In the genomic region with DNA sequence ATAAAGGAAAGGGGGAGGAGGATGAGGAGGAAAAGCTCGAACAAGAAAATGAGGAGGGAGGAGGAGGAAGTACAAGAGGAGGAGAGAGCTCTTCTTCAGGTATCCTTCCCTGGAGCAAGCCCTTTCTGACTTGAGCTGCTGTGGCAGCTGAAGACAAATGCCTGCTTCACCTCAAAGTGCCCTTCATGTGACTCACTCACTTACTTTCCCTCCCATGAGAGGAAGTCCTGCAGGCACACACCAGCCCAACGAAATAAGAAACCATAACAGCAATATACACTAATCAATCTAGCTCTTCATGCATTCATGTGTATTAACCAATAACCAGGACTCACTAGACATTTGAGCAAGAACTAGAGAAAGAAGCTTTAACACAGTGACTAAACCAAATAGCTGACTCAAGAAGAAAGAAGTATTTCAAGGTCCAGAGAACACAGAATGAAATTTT, we compare ENCODE assay signal across 11 cellular contexts.
A peak's percentile ranks its signal among the peaks of the same experiment; 100 is the strongest.
DNase-seq lines count a peak whose midpoint lies in the region; ATAC-seq, FAIRE-seq and TF ChIP-seq lines count a peak whose summit lies in the region.
"Had no signal": no experiment of that assay in that cellular context is flagged by ENCODE, and none has a peak within 500 bp of the region (broad histone marks: within the 10 kb centered on the region; RNA-seq: fewer than 3 reads in every experiment).

No MANE protein-coding gene starts in this region.

- no peak overlapping the region for H4K8ac ChIP-seq in H1 (ENCODE audit: extremely low read depth, insufficient read depth, low read length)

- no peak overlapping the region for H4K91ac ChIP-seq in H1 (replicated peaks; ENCODE audit: insufficient read length, low read length)

- no peak overlapping the region for H3K56ac ChIP-seq in H1 (replicated peaks; ENCODE audit: insufficient read length, low read depth, low read length)

- H3K23me2 ChIP-seq in H1 (ENCODE audit: low read depth, low read length): no peaks in the 10 kb centered on the region

- no peak overlapping the region for H3K4me2 ChIP-seq in H1 (ENCODE audit: insufficient read depth in 1 of 2, low read depth in 2 of 2, low read length in 2 of 2)

- no peak for TF ChIP-seq CTCF in H1 (IDR thresholded peaks at IDR 0.05; ENCODE audit: control extremely low read depth in 1 of 3, insufficient read depth in 1 of 3, low read depth in 1 of 3, low read length in 3 of 3)

- no peak overlapping the region for H3K4ac ChIP-seq in H1 (replicated peaks; ENCODE audit: insufficient read length, low read depth, low read length)

- ATAC-seq in GM18519 (IDR thresholded peaks at IDR 0.05; ENCODE audit: low FRiP score, unreplicated experiment) (peak; percentile 96), GM21576 (IDR thresholded peaks at IDR 0.05; ENCODE audit: unreplicated experiment) (peak; percentile 90), HG03378 (IDR thresholded peaks at IDR 0.05; ENCODE audit: unreplicated experiment) (peak; percentile 96)
- ATAC-seq: gastroesophageal sphincter had no signal

- no peaks in the 10 kb centered on the region for H3K79me1 ChIP-seq in H1 (ENCODE audit: low read depth, low read length)

- H2AFZ ChIP-seq in H1 (ENCODE audit: low read length): no peak overlapping the region

- DNase-seq in H1 (ENCODE audit: low read depth in 1 of 2, low spot score in 2 of 2): no peak
- DNase-seq in middle frontal gyrus (ENCODE audit: extremely low spot score, low spot score): no peak
- DNase-seq in NCI-H1105 treated with DMSO at 0.1 percent for 48 hours (lab: John Stamatoyannopoulos, UW): no peak
- DNase-seq in stimulated activated CD4-positive, alpha-beta T cell treated with anti-CD3 and anti-CD28 coated beads, Interleukin-4, amount 100 ng/mL, for 4 hours: no peak
- no peak for DNase-seq in MG63
- DNase-seq: amniotic stem cell had no signal

- no peak overlapping the region for H3K9ac ChIP-seq in H1 (replicated peaks in 1 of 4; ENCODE audit: extremely low read depth in 1 of 4, low read depth in 3 of 4, low read length in 3 of 4)

- H4K20me1 ChIP-seq in H1 (replicated peaks in 1 of 2; ENCODE audit: control insufficient read depth in 1 of 2, insufficient read depth in 2 of 2, low read length in 2 of 2): no peaks in the 10 kb centered on the region

- no peak overlapping the region for H2AK5ac ChIP-seq in H1 (ENCODE audit: low read depth, low read length)

- CTCF ChIA-PET in H1 (lab: Charles Lee; ENCODE audit: partially characterized antibody): no interaction called here

- WGBS in H1 (ENCODE audit: extremely low coverage in 1 of 2, insufficient coverage in 1 of 2, insufficient read length in 1 of 2, insufficient replicate concordance in 2 of 2, low coverage in 1 of 2, low lambda C conversion rate in 2 of 2, missing lambda C conversion rate in 1 of 2), 2 experiments: 83% methylated on average over 2 of the region's 2 CpGs; no CpG with 5 or more reads in 1 of the 2 experiments

- no peak overlapping the region for H4K5ac ChIP-seq in H1 (ENCODE audit: insufficient read length, low read depth, low read length)

- TF ChIP-seq RAD21 in H1 (IDR thresholded peaks at IDR 0.05 in 1 of 2, conservative IDR thresholded peaks at IDR 0.05 in 1 of 2; ENCODE audit: low read depth in 2 of 2, low read length in 2 of 2): no peak

- TF ChIP-seq EP300 in H1 (IDR thresholded peaks at IDR 0.05; ENCODE audit: borderline replicate concordance in 1 of 2, low read depth in 2 of 2, low read length in 2 of 2): no peak

- H3K4me3 ChIP-seq in H1 (ENCODE audit: extremely low read depth in 1 of 4, insufficient read depth in 2 of 4, low read depth in 3 of 4, low read length in 4 of 4) (no peak overlapping the region), MG63 (no peak overlapping the region)
- H3K4me3 ChIP-seq: gastroesophageal sphincter had no signal

- POLR2A ChIA-PET in H1 (lab: Charles Lee; ENCODE audit: partially characterized antibody): interaction anchor here (0.6 kb wide), 1 partner anchor 1129 kb away, joined by 4 read pairs; no protein-coding TSS in a partner anchor

- H3K23ac ChIP-seq in H1 (ENCODE audit: insufficient read length): no peak overlapping the region

- no peak for TF ChIP-seq POLR2A in H1 (IDR thresholded peaks at IDR 0.05; ENCODE audit: control extremely low read depth in 1 of 2, low read depth in 2 of 2, low read length in 2 of 2)

- H3K27me3 ChIP-seq in H1 (replicated peaks in 1 of 4; ENCODE audit: control insufficient read depth in 3 of 4, extremely low read depth in 1 of 4, insufficient read depth in 3 of 4, low read length in 3 of 4) (no peaks in the 10 kb centered on the region), MG63 (no peaks in the 10 kb centered on the region)
- H3K27me3 ChIP-seq: gastroesophageal sphincter, neutrophil had no signal

- no peaks in the 10 kb centered on the region for H3K79me2 ChIP-seq in H1 (ENCODE audit: control insufficient read depth in 1 of 2, insufficient read depth in 2 of 2, low read length in 2 of 2)

- H3K9me3 ChIP-seq in H1 (ENCODE audit: insufficient read depth in 2 of 2, low read depth in 1 of 2, low read length in 1 of 2) (no peaks in the 10 kb centered on the region), MG63 (no peaks in the 10 kb centered on the region)
- H3K9me3 ChIP-seq: gastroesophageal sphincter, neutrophil had no signal

- H3K18ac ChIP-seq in H1 (ENCODE audit: extremely low read depth, low read length): no peak overlapping the region

- no peak for FAIRE-seq in H1 (lab: Jason Lieb, UNC)

- no peak overlapping the region for H3K14ac ChIP-seq in H1 (ENCODE audit: insufficient read length)

- H2BK5ac ChIP-seq in H1 (ENCODE audit: low read depth, low read length): no peak overlapping the region

- peak overlapping the region; percentile 67; the same call in 1 of the 2 replicates for H2BK15ac ChIP-seq in H1 (ENCODE audit: low read length)

- no peak overlapping the region for H3K27ac ChIP-seq in H1 (ENCODE audit: low read depth, low read length)
- H3K27ac ChIP-seq: gastroesophageal sphincter, neutrophil had no signal

- no peak overlapping the region for H2BK120ac ChIP-seq in H1 (replicated peaks; ENCODE audit: low read depth, low read length)

- peaks cover 0 to 4% (median 0%) of the 10 kb centered on the region in 4 experiments; a peak in 1 of 7 replicates for H3K4me1 ChIP-seq in H1 (replicated peaks in 1 of 4; ENCODE audit: control insufficient read depth in 3 of 4, insufficient read depth in 4 of 4, low read length in 3 of 4)
- H3K4me1 ChIP-seq: gastroesophageal sphincter had no signal

- no peaks in the 10 kb centered on the region for H3K36me3 ChIP-seq in H1 (ENCODE audit: control insufficient read depth in 2 of 4, insufficient read depth in 4 of 4, low read length in 3 of 4)
- H3K36me3 ChIP-seq in MG63: no peaks in the 10 kb centered on the region
- H3K36me3 ChIP-seq: gastroesophageal sphincter, neutrophil had no signal

- H2BK12ac ChIP-seq in H1 (ENCODE audit: low read depth, low read length): no peak overlapping the region

- H2BK20ac ChIP-seq in H1 (ENCODE audit: low read length): no peak overlapping the region

TF ChIP-seq in H1, 55 proteins besides CTCF, POLR2A, EP300 and RAD21:
- TF ChIP-seq SUZ12 (IDR thresholded peaks at IDR 0.05; ENCODE audit: low read length): no peak
